In the genomic region with DNA sequence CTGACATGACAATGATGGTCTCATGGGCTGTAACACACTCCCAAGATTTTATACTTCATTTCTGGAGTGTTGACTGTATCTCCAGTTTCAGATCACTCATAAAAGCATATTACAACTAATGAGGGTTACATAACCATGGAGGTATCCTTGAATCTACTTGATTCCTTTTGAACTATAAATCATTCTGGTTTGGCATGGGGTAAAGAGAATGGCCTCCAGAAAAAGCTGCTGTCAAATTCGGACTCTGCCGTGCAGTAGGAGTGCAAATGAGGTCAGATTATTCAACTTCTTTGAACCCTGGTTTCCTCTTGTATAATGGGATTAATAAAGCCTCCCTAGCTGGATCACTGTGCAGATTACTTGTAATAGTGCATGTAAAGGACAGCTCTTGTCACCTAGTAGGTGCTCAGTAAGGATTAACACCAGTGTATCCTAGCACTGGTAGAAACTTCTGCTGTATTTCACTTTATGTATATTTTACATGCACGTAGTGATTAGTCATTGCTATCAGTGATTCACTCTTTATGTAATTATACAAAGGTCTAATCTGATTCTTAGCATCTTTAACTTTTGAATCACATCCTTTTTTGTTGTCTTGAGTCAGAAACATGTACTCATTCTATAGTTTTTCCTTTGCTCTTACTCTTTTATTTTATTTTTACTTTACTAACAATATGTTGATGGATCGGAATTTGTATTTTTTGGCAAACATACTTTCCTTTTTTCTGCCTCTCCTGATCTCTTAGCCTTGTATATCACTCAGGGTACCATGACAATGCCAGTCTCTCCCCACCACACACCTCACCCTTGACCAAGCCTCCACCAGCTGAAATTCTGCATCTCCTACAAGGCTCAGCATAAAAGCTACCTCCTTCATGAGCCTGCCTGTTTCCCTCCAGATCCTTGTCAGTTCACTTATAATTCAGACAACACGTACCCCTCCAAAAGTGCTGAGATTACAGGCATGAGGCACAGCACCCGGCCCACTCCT, we compare ENCODE assay signal across 9 cellular contexts. TPM values are rescaled to one million over a fixed set of nuclear protein-coding genes. Genes with fewer than 3 reads are reported as not detected.
DNase-seq lines count a peak whose midpoint lies in the region; ATAC-seq and TF ChIP-seq lines count a peak whose summit lies in the region.
"Had no signal": no experiment of that assay in that cellular context is flagged by ENCODE, and none has a peak within 500 bp of the region (broad histone marks: within the 10 kb centered on the region; RNA-seq: fewer than 3 reads in every experiment).

No MANE protein-coding gene starts in this region.

- no peak overlapping the region for H2BK120ac ChIP-seq in trophoblast cell (ENCODE audit: insufficient read depth, low read length, poor library complexity)

- H3K79me1 ChIP-seq in trophoblast cell (ENCODE audit: low read length), result no peaks in the 10 kb centered on the region

- H3K27ac Mint-ChIP-seq in T-helper 1 cell treated with Interleukin-12 subunit alpha and Interleukin-12 subunit beta and Interleukin-4 antibody, amounts not matched to agents 30 μg/mL and 1 μg/mL, for 36 hours, result peak overlapping the region; percentile 84

- H3K4me2 ChIP-seq in trophoblast cell (ENCODE audit: low read length), result no peak overlapping the region

- H3K36me3 Mint-ChIP-seq in T-helper 1 cell treated with Interleukin-12 subunit alpha and Interleukin-12 subunit beta and Interleukin-4 antibody, amounts not matched to agents 30 μg/mL and 1 μg/mL, for 36 hours (ENCODE audit: low read depth), result peaks cover 29% of the 10 kb centered on the region

- peaks cover 49% of the 10 kb centered on the region for H3K4me1 Mint-ChIP-seq in T-helper 1 cell treated with Interleukin-12 subunit alpha and Interleukin-12 subunit beta and Interleukin-4 antibody, amounts not matched to agents 30 μg/mL and 1 μg/mL, for 36 hours (ENCODE audit: low read depth)

- no peak overlapping the region for H4K91ac ChIP-seq in trophoblast cell (ENCODE audit: low read depth, low read length)

- H3K14ac ChIP-seq in trophoblast cell (ENCODE audit: low read length), result no peak overlapping the region

- H3K9me3 ChIP-seq in trophoblast cell (ENCODE audit: insufficient read depth, low read depth, low read length), result no peaks in the 10 kb centered on the region
- no peaks in the 10 kb centered on the region for H3K9me3 ChIP-seq in ascending aorta

- H3K4me3 ChIP-seq in brain microvascular endothelial cell (ENCODE audit: low read depth, low read length) (peak overlapping the region; percentile 20), trophoblast cell (ENCODE audit: low read depth, low read length) (no peak overlapping the region), ascending aorta (no peak overlapping the region)

- in situ Hi-C loops in brain microvascular endothelial cell (cut with HindIII; ENCODE audit: low pct_ligation_motif_present, low sequenced_read_pairs), result no loop called here

- no peak overlapping the region for H4K8ac ChIP-seq in trophoblast cell (ENCODE audit: low read depth, low read length)

- H3K27me3 Mint-ChIP-seq in T-helper 1 cell treated with Interleukin-12 subunit alpha and Interleukin-12 subunit beta and Interleukin-4 antibody, amounts not matched to agents 30 μg/mL and 1 μg/mL, for 36 hours (ENCODE audit: low read depth), result no peaks in the 10 kb centered on the region

- peak overlapping the region; percentile 71 for H3K4me3 Mint-ChIP-seq in T-helper 1 cell treated with Interleukin-12 subunit alpha and Interleukin-12 subunit beta and Interleukin-4 antibody, amounts not matched to agents 30 μg/mL and 1 μg/mL, for 36 hours

- no peak for DNase-seq in T-helper 1 cell
- peak; percentile 66 for DNase-seq in NCI-H82 treated with DMSO at 0.1 percent for 48 hours (lab: John Stamatoyannopoulos, UW; ENCODE audit: unreplicated experiment)
- DNase-seq in brain microvascular endothelial cell, result no peak
- peak; percentile 29 to 51 for DNase-seq in trophoblast cell
- no peak for DNase-seq in ascending aorta (ENCODE audit: low spot score in 2 of 2)
- DNase-seq in HT-29 (ENCODE audit: low spot score), result no peak
- DNase-seq: Right ventricle myocardium superior had no signal

- TF ChIP-seq CTCF in brain microvascular endothelial cell (IDR thresholded peaks at IDR 0.05; ENCODE audit: low read depth, low read length, missing control alignments) (no peak), ascending aorta (IDR thresholded peaks at IDR 0.05) (no peak)

- H3K36me3 ChIP-seq in brain microvascular endothelial cell (replicated peaks), result no peaks in the 10 kb centered on the region
- H3K36me3 ChIP-seq in trophoblast cell (ENCODE audit: control insufficient read depth in 1 of 2, insufficient read depth in 2 of 2, low read length in 2 of 2), result no peaks in the 10 kb centered on the region
- no peaks in the 10 kb centered on the region for H3K36me3 ChIP-seq in ascending aorta

- H3K9me3 Mint-ChIP-seq in T-helper 1 cell treated with Interleukin-12 subunit alpha and Interleukin-12 subunit beta and Interleukin-4 antibody, amounts not matched to agents 30 μg/mL and 1 μg/mL, for 36 hours, result no peaks in the 10 kb centered on the region

- H2BK5ac ChIP-seq in trophoblast cell (ENCODE audit: low read depth, low read length, poor library complexity), result no peak overlapping the region

- no peak overlapping the region for H2AK5ac ChIP-seq in trophoblast cell (ENCODE audit: low read length)

- H3K27ac ChIP-seq in brain microvascular endothelial cell (peak overlapping the region; percentile 35), trophoblast cell (ENCODE audit: low read depth, low read length) (no peak overlapping the region), ascending aorta (no peak overlapping the region)

- H3K9ac ChIP-seq in trophoblast cell (ENCODE audit: low read length), result no peak overlapping the region

- peaks cover 6 to 9% of the 10 kb centered on the region in 2 experiments for H3K4me1 ChIP-seq in trophoblast cell (ENCODE audit: control insufficient read depth in 1 of 2, insufficient read depth in 2 of 2, low read length in 2 of 2)
- H3K4me1 ChIP-seq in ascending aorta, result no peaks in the 10 kb centered on the region

- H2BK12ac ChIP-seq in trophoblast cell (ENCODE audit: low read length), result no peak overlapping the region

- no peaks in the 10 kb centered on the region for H3K79me2 ChIP-seq in trophoblast cell (ENCODE audit: control insufficient read depth, insufficient read depth, low read length, poor library complexity)

- H3K4ac ChIP-seq in trophoblast cell (ENCODE audit: low read depth, low read length), result no peak overlapping the region

- H3K27me3 ChIP-seq in brain microvascular endothelial cell (replicated peaks) (no peaks in the 10 kb centered on the region), trophoblast cell (ENCODE audit: insufficient read depth, low read length) (peaks cover 11% of the 10 kb centered on the region), ascending aorta (no peaks in the 10 kb centered on the region)

- intact Hi-C loops in ascending aorta (cut with DNase I), result no loop called here

- H4K12ac ChIP-seq in trophoblast cell (ENCODE audit: low read depth, low read length), result no peak overlapping the region

- no peak for ATAC-seq in GM18505 (IDR thresholded peaks at IDR 0.05; ENCODE audit: unreplicated experiment)

- H3K18ac ChIP-seq in trophoblast cell (ENCODE audit: low read length), result no peak overlapping the region

- no peak overlapping the region for H3K23ac ChIP-seq in trophoblast cell (ENCODE audit: low read length)

- no CpG with 5 or more reads among the region's 6 CpGs for WGBS in trophoblast cell (ENCODE audit: extremely low coverage, insufficient coverage, insufficient read length)

- no peak for TF ChIP-seq POLR2A in GM18505 (IDR thresholded peaks at IDR 0.05; ENCODE audit: borderline replicate concordance, extremely low read depth, insufficient read depth, insufficient read length)

- no peak overlapping the region for H2AFZ ChIP-seq in trophoblast cell (ENCODE audit: insufficient read depth, low read length, poor library complexity)

RNA-seq across cellular contexts. Expression of a gene that starts 3.2 kb away (rescaled TPM):
- polyA plus RNA-seq in trophoblast cell (2013), result 0.78 and 0.90 TPM in 2 replicates
- total RNA-seq in ascending aorta, result 7.5 TPM
- total RNA-seq in HT-29 (2014; rRNA removed; shearing (Covaris generic)), result 2.9 TPM in 2 replicates

Comparison
In these comparisons a context has a peak if more than half of its experiments do, and no peak if none do; other contexts are left out.
1. DNase-seq: peak in NCI-H82 treated with DMSO at 0.1 percent for 48 hours (single experiment) and trophoblast cell (2 of 2); none in T-helper 1 cell (0 of 5), brain microvascular endothelial cell (single experiment), ascending aorta (0 of 2) and HT-29 (single experiment).